Comparison of ENCODE assay signal across 20 cellular contexts in the genomic region with DNA sequence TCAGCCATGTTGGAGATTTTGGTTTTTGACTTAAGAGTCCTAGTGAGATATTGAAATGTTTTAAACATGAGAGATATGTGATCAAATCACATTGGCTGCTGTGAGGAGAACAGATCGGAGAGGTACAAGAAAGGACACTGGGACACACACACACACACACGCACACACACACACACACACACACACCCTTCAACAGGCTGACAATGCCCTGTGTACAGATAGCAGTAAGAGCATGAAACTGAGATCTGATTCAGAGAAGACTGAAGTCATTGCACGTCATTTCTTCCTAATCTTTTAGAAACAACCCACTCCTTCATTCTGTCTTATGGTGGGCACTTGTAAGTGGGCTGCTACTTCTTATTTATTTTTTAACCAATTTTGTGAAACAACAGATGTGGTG.
DNase-seq lines count a peak whose midpoint lies in the region; ATAC-seq and TF ChIP-seq lines count a peak whose summit lies in the region.
"Had no signal": no experiment of that assay in that cellular context is flagged by ENCODE, and none has a peak within 500 bp of the region (broad histone marks: within the 10 kb centered on the region; RNA-seq: fewer than 3 reads in every experiment).

No MANE protein-coding gene starts in this region.

- no peak overlapping the region for H2AFZ ChIP-seq in IMR-90 (replicated peaks; ENCODE audit: low read length, poor library complexity)

- H3K9ac ChIP-seq in IMR-90 (ENCODE audit: low read depth, low read length) = no peak overlapping the region

- H3K23ac ChIP-seq in IMR-90 (ENCODE audit: low read depth, low read length) = no peak overlapping the region

- no peak overlapping the region for H3K56ac ChIP-seq in IMR-90 (ENCODE audit: extremely low read depth, insufficient read depth, low read length)

- H3K36me3 ChIP-seq in left ventricle myocardium inferior (no peaks in the 10 kb centered on the region), IMR-90 (ENCODE audit: control insufficient read depth, insufficient read depth, low read length) (no peaks in the 10 kb centered on the region), stomach (no peaks in the 10 kb centered on the region)

- no peak overlapping the region for H2AK9ac ChIP-seq in IMR-90 (replicated peaks; ENCODE audit: low read depth, low read length, poor library complexity)

- H3K4me3 Mint-ChIP-seq in brain = no peak overlapping the region
- H3K4me3 Mint-ChIP-seq: activated naive CD8-positive, alpha-beta T cell treated with anti-CD3 and anti-CD28 coated beads, Interleukin-2, amount 50 U/mL, for 24 hours; immature natural killer cell; naive B cell; T-helper 1 cell treated with Interleukin-12 subunit alpha and Interleukin-12 subunit beta and Interleukin-4 antibody, amounts not matched to agents 30 μg/mL and 1 μg/mL, for 36 hours had no signal

- POLR2A ChIA-PET in IMR-90 (lab: Charles Lee; ENCODE audit: unreplicated experiment) = interaction anchor here (0.5 kb wide), 1 partner anchor 9 kb away, joined by 5 read pairs; no protein-coding TSS in a partner anchor

- no peak for TF ChIP-seq RAD21 in IMR-90 (IDR thresholded peaks at IDR 0.05; ENCODE audit: low read length)

- H3K4ac ChIP-seq in IMR-90 (ENCODE audit: low read depth, low read length) = peak overlapping the region; percentile 36; the same call in 1 of the 2 replicates

- H2BK15ac ChIP-seq in IMR-90 (ENCODE audit: low read depth, low read length) = peak overlapping the region; percentile 80; the same call in 2 of the 3 replicates

- H3K9me3 Mint-ChIP-seq in brain = peaks cover 0 to 3% (median 0%) of the 10 kb centered on the region in 5 experiments
- H3K9me3 Mint-ChIP-seq: activated naive CD8-positive, alpha-beta T cell treated with anti-CD3 and anti-CD28 coated beads, Interleukin-2, amount 50 U/mL, for 24 hours; T-helper 1 cell treated with Interleukin-12 subunit alpha and Interleukin-12 subunit beta and Interleukin-4 antibody, amounts not matched to agents 30 μg/mL and 1 μg/mL, for 36 hours had no signal

- H4K20me1 ChIP-seq in IMR-90 (ENCODE audit: insufficient read depth, low read length) = peaks cover 3% of the 10 kb centered on the region; the same call in 1 of the 2 replicates

- no peaks in the 10 kb centered on the region for H3K36me3 Mint-ChIP-seq in brain
- H3K36me3 Mint-ChIP-seq: immature natural killer cell, naive B cell had no signal

- WGBS in IMR-90 (ENCODE audit: extremely low coverage in 2 of 2, insufficient read length in 1 of 2), 2 experiments = no CpG with 5 or more reads among the region's 3 CpGs
- WGBS in stomach, 5 donors = 66 to 85% (median 82%) methylated on average over 3 of the region's 3 CpGs

- H4K5ac ChIP-seq in IMR-90 (ENCODE audit: low read depth, low read length) = no peak overlapping the region

- peak overlapping the region; percentile 38; the same call in 1 of the 2 replicates for H2BK20ac ChIP-seq in IMR-90 (ENCODE audit: low read depth, low read length)

- no peak for DNase-seq in left ventricle myocardium inferior
- DNase-seq in Right ventricle myocardium superior = no peak
- DNase-seq in IMR-90 = no peak
- no peak for DNase-seq in stomach
- DNase-seq: activated CD4-positive, alpha-beta T cell treated with anti-CD3 and anti-CD28 coated beads for 4 hours; activated gamma-delta T cell treated with Interleukin-2 at 50 U/mL for 16 hours; activated naive CD8-positive, alpha-beta T cell treated with anti-CD3 and anti-CD28 coated beads, Interleukin-2, amount 50 U/mL, for 24 hours; Calu3; HCEC 1CT; immature natural killer cell; naive B cell; NCI-H2081 treated with DMSO at 0.1 percent for 48 hours; occipital lobe had no signal

- CTCF ChIA-PET in IMR-90 (lab: Yijun Ruan, JAX) = no interaction called here

- peak overlapping the region; percentile 30 for H4K91ac ChIP-seq in IMR-90 (ENCODE audit: insufficient read depth, low read depth, low read length)

- H2BK5ac ChIP-seq in IMR-90 (ENCODE audit: low read depth, low read length, poor library complexity, severe bottlenecking) = no peak overlapping the region

- no TSS peak for BruUV-seq in IMR-90 (replicated peaks; lab: Mats Ljungman, UMichigan)

- H3K9me1 ChIP-seq in IMR-90 (ENCODE audit: insufficient read depth, low read length) = peaks cover 16% of the 10 kb centered on the region

- in situ Hi-C loops in IMR-90 (cut with MboI; ENCODE audit: low sequenced_read_pairs) = no loop called here

- peaks cover 2% of the 10 kb centered on the region for H3K9me3 ChIP-seq in left ventricle myocardium inferior (replicated peaks)
- H3K9me3 ChIP-seq in IMR-90 (ENCODE audit: control insufficient read depth, insufficient read depth, low read length) = no peaks in the 10 kb centered on the region
- no peaks in the 10 kb centered on the region for H3K9me3 ChIP-seq in stomach

- intact Hi-C loops in left ventricle myocardium inferior (cut with micrococcal nuclease) = no loop called here
- intact Hi-C loops in Right ventricle myocardium superior (cut with DNase I) = no loop called here
- intact Hi-C loops in IMR-90 (cut with micrococcal nuclease) = no loop called here
- intact Hi-C loops in stomach (cut with DNase I; ENCODE audit: low total_unique reads) = no loop called here

- H3K27me3 Mint-ChIP-seq in brain = peaks cover 15% of the 10 kb centered on the region

- H3K18ac ChIP-seq in IMR-90 (ENCODE audit: low read depth, low read length) = no peak overlapping the region

- H3K4me3 ChIP-seq in left ventricle myocardium inferior (no peak overlapping the region), IMR-90 (ENCODE audit: insufficient read depth, low read depth, low read length) (no peak overlapping the region), stomach (no peak overlapping the region)
- H3K4me3 ChIP-seq: skin epidermis had no signal

- no peaks in the 10 kb centered on the region for H3K27me3 ChIP-seq in left ventricle myocardium inferior (ENCODE audit: low read depth)
- peaks cover 7% of the 10 kb centered on the region; the same call in 1 of the 2 replicates for H3K27me3 ChIP-seq in IMR-90 (ENCODE audit: control insufficient read depth, insufficient read depth, low read length)
- no peaks in the 10 kb centered on the region for H3K27me3 ChIP-seq in stomach

- no peak for TF ChIP-seq EP300 in stomach (IDR thresholded peaks at IDR 0.05)

- no peak overlapping the region for H3K4me2 ChIP-seq in IMR-90 (ENCODE audit: low read depth, low read length)

- no peaks in the 10 kb centered on the region for H3K79me1 ChIP-seq in IMR-90 (ENCODE audit: low read depth in 1 of 2, low read length in 2 of 2)

- peaks cover 31% of the 10 kb centered on the region for H3K4me1 Mint-ChIP-seq in brain
- H3K4me1 Mint-ChIP-seq: immature natural killer cell, naive B cell had no signal

- peaks cover 10% of the 10 kb centered on the region for H3K4me1 ChIP-seq in left ventricle myocardium inferior
- peaks cover 11% of the 10 kb centered on the region for H3K4me1 ChIP-seq in IMR-90 (ENCODE audit: control insufficient read depth, insufficient read depth, low read length)
- H3K4me1 ChIP-seq in stomach = peaks cover 4 to 43% (median 11%) of the 10 kb centered on the region in 4 donors

- dilution Hi-C loops in IMR-90 (cut with HindIII; ENCODE audit: low sequenced_read_pairs, unreplicated experiment) = no loop called here

- 0 out of 2 replicates have a peak overlapping the region, but pooled peaks have one; percentile 31 for H2BK120ac ChIP-seq in IMR-90 (ENCODE audit: low read depth, low read length)

- H4K8ac ChIP-seq in IMR-90 (ENCODE audit: low read depth in 2 of 2, low read length in 2 of 2) = no peak overlapping the region

- H3K27ac ChIP-seq in left ventricle myocardium inferior (replicated peaks) (peak overlapping the region; percentile 61), IMR-90 (ENCODE audit: insufficient read depth, low read length) (no peak overlapping the region), stomach (peak overlapping the region in 4 of 5 donors; percentile 67 to 86 (median 80))
- H3K27ac ChIP-seq: C4-2B, skin epidermis had no signal

- TF ChIP-seq POLR2A in IMR-90 (IDR thresholded peaks at IDR 0.05; ENCODE audit: low read depth, low read length) = no peak
- TF ChIP-seq POLR2A in stomach (IDR thresholded peaks at IDR 0.05) = no peak

- TF ChIP-seq CTCF in left ventricle myocardium inferior (IDR thresholded peaks at IDR 0.05; ENCODE audit: borderline replicate concordance) = no peak
- no peak for TF ChIP-seq CTCF in IMR-90 (conservative IDR thresholded peaks at IDR 0.05; ENCODE audit: low read depth, low read length)
- TF ChIP-seq CTCF in brain (conservative IDR thresholded peaks at IDR 0.05) = no peak
- TF ChIP-seq CTCF in stomach (IDR thresholded peaks at IDR 0.05) = no peak

- peak overlapping the region in 3 of 5 experiments; percentile 33 to 72 (median 39) for H3K27ac Mint-ChIP-seq in brain
- H3K27ac Mint-ChIP-seq: activated naive CD8-positive, alpha-beta T cell treated with anti-CD3 and anti-CD28 coated beads, Interleukin-2, amount 50 U/mL, for 24 hours; IgD-negative memory B cell; immature natural killer cell; naive B cell; T-helper 1 cell treated with Interleukin-12 subunit alpha and Interleukin-12 subunit beta and Interleukin-4 antibody, amounts not matched to agents 30 μg/mL and 1 μg/mL, for 36 hours had no signal

- ATAC-seq in Right ventricle myocardium superior (ENCODE audit: poor library complexity) = no peak
- no peak for ATAC-seq in IMR-90 (ENCODE audit: low read depth)
- no peak for ATAC-seq in HG02623 (IDR thresholded peaks at IDR 0.05; ENCODE audit: unreplicated experiment)
- ATAC-seq in GM21529 (IDR thresholded peaks at IDR 0.05; ENCODE audit: unreplicated experiment) = no peak

- no peak overlapping the region for H3K14ac ChIP-seq in IMR-90 (replicated peaks; ENCODE audit: low read depth, low read length)

- peak overlapping the region; percentile 69; the same call in 1 of the 2 replicates for H2AK5ac ChIP-seq in IMR-90 (ENCODE audit: low read depth, low read length)

TF ChIP-seq in IMR-90, 13 proteins besides CTCF, POLR2A, EP300 and RAD21 (continues in another document):
- no peak for TF ChIP-seq RCOR1 (IDR thresholded peaks at IDR 0.05; ENCODE audit: insufficient replicate concordance, low read length)
- TF ChIP-seq, protein P1, sequence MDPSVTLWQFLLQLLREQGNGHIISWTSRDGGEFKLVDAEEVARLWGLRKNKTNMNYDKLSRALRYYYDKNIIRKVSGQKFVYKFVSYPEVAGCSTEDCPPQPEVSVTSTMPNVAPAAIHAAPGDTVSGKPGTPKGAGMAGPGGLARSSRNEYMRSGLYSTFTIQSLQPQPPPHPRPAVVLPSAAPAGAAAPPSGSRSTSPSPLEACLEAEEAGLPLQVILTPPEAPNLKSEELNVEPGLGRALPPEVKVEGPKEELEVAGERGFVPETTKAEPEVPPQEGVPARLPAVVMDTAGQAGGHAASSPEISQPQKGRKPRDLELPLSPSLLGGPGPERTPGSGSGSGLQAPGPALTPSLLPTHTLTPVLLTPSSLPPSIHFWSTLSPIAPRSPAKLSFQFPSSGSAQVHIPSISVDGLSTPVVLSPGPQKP (IDR thresholded peaks at IDR 0.05; ENCODE audit: borderline replicate concordance, low read depth, low read length) = no peak
- TF ChIP-seq FOS (IDR thresholded peaks at IDR 0.05; ENCODE audit: low read depth, low read length) = no peak
- TF ChIP-seq MAZ (IDR thresholded peaks at IDR 0.05; ENCODE audit: borderline replicate concordance, low read depth, low read length) = no peak
- no peak for TF ChIP-seq RFX5 (IDR thresholded peaks at IDR 0.05; ENCODE audit: low read depth, low read length)
- no peak for TF ChIP-seq BHLHE40 (IDR thresholded peaks at IDR 0.05; ENCODE audit: low read depth, low read length)
- TF ChIP-seq CEBPB (IDR thresholded peaks at IDR 0.05; ENCODE audit: low read depth, low read length) = no peak
